ENCODE assay signal across 9 cellular contexts in genomic region chr15:45198337-45199135, GRCh38. TPM values are rescaled to one million over a fixed set of nuclear protein-coding genes. Genes with fewer than 3 reads are reported as not detected.
DNase-seq lines count a peak whose midpoint lies in the region; ATAC-seq, FAIRE-seq and TF ChIP-seq lines count a peak whose summit lies in the region.
"Had no signal": no experiment of that assay in that cellular context is flagged by ENCODE, and none has a peak within 500 bp of the region (broad histone marks: within the 10 kb centered on the region; RNA-seq: fewer than 3 reads in every experiment).

No MANE protein-coding gene starts in this region.

- no peaks in the 10 kb centered on the region for H3K9me3 ChIP-seq in keratinocyte (ENCODE audit: control insufficient read depth, low read depth, low read length)

- H3K27ac ChIP-seq in caudate nucleus (ENCODE audit: low read depth, low read length): peak overlapping the region; percentile 100
- H3K27ac ChIP-seq in keratinocyte (ENCODE audit: control insufficient read depth, insufficient read depth, low read length): peak overlapping the region; percentile 75

- DNase-seq in AG04449 (ENCODE audit: low read depth, low spot score): peak; percentile 87
- DNase-seq in NCI-H2171 treated with DMSO at 0.1 percent for 48 hours (lab: John Stamatoyannopoulos, UW): peak; percentile 96
- peak; percentile 45 to 99 (median 94) for DNase-seq in caudate nucleus (lab: John Stamatoyannopoulos, UW)
- peak; percentile 94 for DNase-seq in keratinocyte (ENCODE audit: low read depth, low spot score)
- DNase-seq in stimulated activated CD4-positive, alpha-beta T cell treated with anti-CD3 and anti-CD28 coated beads, Interleukin-12 subunit alpha, Interleukin-12 subunit beta, amount 100 ng/mL, for 48 hours (ENCODE audit: low read depth in 2 of 3, low spot score in 1 of 3): peak; percentile 83 to 98 (median 95)

- CTCF ChIA-PET in AG04449 (lab: Yijun Ruan, JAX): interaction anchor here (0.7 to 8.4 kb wide), 26 partner anchors 9 to 445 kb away, joined by 3 to 107 read pairs (median 4); partner anchors contain the start of gene SHF

- peak overlapping the region; percentile 98 for H3K4me2 ChIP-seq in keratinocyte (ENCODE audit: control insufficient read depth, extremely low read depth, insufficient read depth, low read depth, low read length)

- peak overlapping the region; percentile 99 for H2AFZ ChIP-seq in keratinocyte (ENCODE audit: control insufficient read depth, low read length)

- dilution Hi-C loops in keratinocyte (cut with MboI; ENCODE audit: extremely low pct_ligation_motif_present, low sequenced_read_pairs): no loop called here

- H3K9ac ChIP-seq in keratinocyte (ENCODE audit: control insufficient read depth, extremely low read depth, insufficient read depth, low read length): peak overlapping the region; percentile 75

- H3K4me3 ChIP-seq in AG04449 (ENCODE audit: low read depth, low read length) (peak overlapping the region; percentile 92), WI38 (ENCODE audit: low read depth, low read length) (peak overlapping the region; percentile 85), keratinocyte (ENCODE audit: control insufficient read depth in 2 of 3, extremely low read depth in 1 of 3, insufficient read depth in 2 of 3, low read depth in 1 of 3, low read length in 3 of 3) (peak overlapping the region; percentile 69 to 90 (median 88))

- no peaks in the 10 kb centered on the region for H3K27me3 ChIP-seq in keratinocyte (ENCODE audit: control insufficient read depth, extremely low read depth, insufficient read depth, low read length)

- no peaks in the 10 kb centered on the region for H3K36me3 ChIP-seq in keratinocyte (ENCODE audit: control insufficient read depth in 2 of 2, extremely low read depth in 1 of 2, insufficient read depth in 2 of 2, low read length in 2 of 2)

- peak; percentile 69 for FAIRE-seq in keratinocyte (lab: Jason Lieb, UNC)

- no peaks in the 10 kb centered on the region for H3K9me1 ChIP-seq in keratinocyte (ENCODE audit: control insufficient read depth, extremely low read depth, insufficient read depth, low read length)

- no peaks in the 10 kb centered on the region for H3K79me2 ChIP-seq in keratinocyte (ENCODE audit: control insufficient read depth, insufficient read depth, low read length)

- H3K4me1 ChIP-seq in keratinocyte (ENCODE audit: control insufficient read depth, extremely low read depth, insufficient read depth, low read length): peaks cover 8% of the 10 kb centered on the region

- peak; percentile 87 for TF ChIP-seq CTCF in AG04449 (IDR thresholded peaks at IDR 0.05; ENCODE audit: insufficient read depth, low read length, missing control alignments)
- peak; percentile 95 for TF ChIP-seq CTCF in WI38 (IDR thresholded peaks at IDR 0.05; ENCODE audit: low read depth, low read length)
- peak; percentile 79 to 91 (median 85) for TF ChIP-seq CTCF in keratinocyte (optimal IDR thresholded peaks at IDR 0.05 in 1 of 3, IDR thresholded peaks at IDR 0.05 in 1 of 3, conservative IDR thresholded peaks at IDR 0.05 in 1 of 3; ENCODE audit: extremely low read depth in 1 of 3, insufficient read depth in 2 of 3, low read length in 3 of 3)

- no peaks in the 10 kb centered on the region for H4K20me1 ChIP-seq in keratinocyte (ENCODE audit: control insufficient read depth, extremely low read depth, insufficient read depth, low read length)

- ATAC-seq in GM18861 (IDR thresholded peaks at IDR 0.05; ENCODE audit: unreplicated experiment) (peak; percentile 53), HG03095 (IDR thresholded peaks at IDR 0.05; ENCODE audit: unreplicated experiment) (peak; percentile 47)

- POLR2A ChIA-PET in AG04449 (lab: Yijun Ruan, JAX): interaction anchor here (0.7 to 1.1 kb wide), 3 partner anchors 11 to 36 kb away, joined by 4 to 6 read pairs (median 4); partner anchors contain the start of gene SHF

RNA-seq across cellular contexts. Expression of gene SHF, which starts 10.8 kb away (rescaled TPM):
- 0.24 to 0.57 TPM (median 0.26 TPM) in 3 replicates for polyA plus RNA-seq in keratinocyte
- polyA plus RNA-seq in keratinocyte (2011; ENCODE audit: low read depth): 2.0 TPM
- 0.30 and 0.35 TPM in 2 replicates for polyA plus RNA-seq in keratinocyte (2011; cell fraction: cytosol; rRNA removed)
- polyA plus RNA-seq in keratinocyte (2011; cell fraction: nucleus; rRNA removed): 0.55 and 0.59 TPM in 2 replicates
- polyA plus RNA-seq in keratinocyte (2012; ENCODE audit: low replicate concordance): 0.30 and 8.9 TPM in 2 replicates
- 0.63 TPM in 1 of 3 replicates, not detected in the others for polyA minus RNA-seq in keratinocyte
- not detected for polyA minus RNA-seq in keratinocyte (2011; cell fraction: cytosol; rRNA and poly(A)+ RNA removed)
- polyA minus RNA-seq in keratinocyte (2011; cell fraction: nucleus; rRNA and poly(A)+ RNA removed): 0.53 and 0.85 TPM in 2 replicates

RNA-seq across cellular contexts. Expression of gene SLC28A2, which starts 53.5 kb away (rescaled TPM):
- not detected in 3 replicates for polyA plus RNA-seq in keratinocyte
- polyA plus RNA-seq in keratinocyte (2011; ENCODE audit: low read depth): not detected
- not detected in 2 replicates for polyA plus RNA-seq in keratinocyte (2011; cell fraction: cytosol; rRNA removed)
- polyA plus RNA-seq in keratinocyte (2011; cell fraction: nucleus; rRNA removed): not detected in 2 replicates
- polyA plus RNA-seq in keratinocyte (2012; ENCODE audit: low replicate concordance): not detected in 2 replicates
- polyA minus RNA-seq in keratinocyte: not detected in 3 replicates
- not detected for polyA minus RNA-seq in keratinocyte (2011; cell fraction: cytosol; rRNA and poly(A)+ RNA removed)
- not detected in 2 replicates for polyA minus RNA-seq in keratinocyte (2011; cell fraction: nucleus; rRNA and poly(A)+ RNA removed)
- polyA plus RNA-seq: IgD-negative memory B cell had no signal

Comparison
In these comparisons a context has a peak if more than half of its experiments do, and no peak if none do; other contexts are left out.
1. Peak in every context shown above with its lines: DNase-seq, ATAC-seq, H3K4me3 ChIP-seq and H3K27ac ChIP-seq.